ENCODE assay signal across 24 cellular contexts in genomic region chr4:23040539-23040938, GRCh38.
"Had no signal": no experiment of that assay in that cellular context is flagged by ENCODE, and none has a peak within 500 bp of the region (broad histone marks: within the 10 kb centered on the region; RNA-seq: fewer than 3 reads in every experiment).

No MANE protein-coding gene starts in this region.

- H3K27ac Mint-ChIP-seq: activated naive CD8-positive, alpha-beta T cell; activated T-cell treated with anti-CD3 and anti-CD28 coated beads, Interleukin-2, amount 50 U/mL, for 72 hours; brain; effector memory CD8-positive, alpha-beta T cell; naive B cell; stimulated activated naive B cell treated with anti-CD40 and anti-IgM and Interleukin-4, amounts not matched to agents 10 μg/mL and 1 μg/mL and 100 μg/mL, for 72 hours; T-helper 2 cell treated with Interferon-gamma antibody and Interleukin-4, amounts not matched to agents 5 μg/mL and 100 μg/mL, for 36 hours had no signal

- ATAC-seq: activated T-cell treated with anti-CD3 and anti-CD28 coated beads, Interleukin-2, amount 50 U/mL, for 72 hours; effector memory CD8-positive, alpha-beta T cell; esophagus mucosa; left lung; stimulated activated naive B cell treated with anti-CD40 and anti-IgM and Interleukin-4, amounts not matched to agents 10 μg/mL and 1 μg/mL and 100 μg/mL, for 72 hours had no signal

- H3K27me3 ChIP-seq: left lung, right atrium auricular region, stomach, thyroid gland had no signal

- H3K4me3 ChIP-seq: coronary artery, left lung, lung, mucosa of descending colon, right atrium auricular region, stomach, thyroid gland had no signal

- H3K4me3 Mint-ChIP-seq: activated naive CD8-positive, alpha-beta T cell; activated T-cell treated with anti-CD3 and anti-CD28 coated beads, Interleukin-2, amount 50 U/mL, for 72 hours; brain; effector memory CD8-positive, alpha-beta T cell; naive B cell; stimulated activated naive B cell treated with anti-CD40 and anti-IgM and Interleukin-4, amounts not matched to agents 10 μg/mL and 1 μg/mL and 100 μg/mL, for 72 hours; T-helper 2 cell treated with Interferon-gamma antibody and Interleukin-4, amounts not matched to agents 5 μg/mL and 100 μg/mL, for 36 hours had no signal

- H3K27me3 Mint-ChIP-seq: activated naive CD8-positive, alpha-beta T cell; effector memory CD8-positive, alpha-beta T cell; naive B cell; stimulated activated naive B cell treated with anti-CD40 and anti-IgM and Interleukin-4, amounts not matched to agents 10 μg/mL and 1 μg/mL and 100 μg/mL, for 72 hours had no signal

- H3K36me3 Mint-ChIP-seq: activated naive CD8-positive, alpha-beta T cell; brain; naive B cell; stimulated activated naive B cell treated with anti-CD40 and anti-IgM and Interleukin-4, amounts not matched to agents 10 μg/mL and 1 μg/mL and 100 μg/mL, for 72 hours had no signal

- H3K4me1 ChIP-seq: left lung, right atrium auricular region, stomach, thyroid gland had no signal

- H3K9me3 Mint-ChIP-seq: brain; T-helper 2 cell treated with Interferon-gamma antibody and Interleukin-4, amounts not matched to agents 5 μg/mL and 100 μg/mL, for 36 hours had no signal

- H3K27ac ChIP-seq: coronary artery, left lung, right atrium auricular region, stomach, thyroid gland had no signal

- H3K4me1 Mint-ChIP-seq: naive B cell; stimulated activated naive B cell treated with anti-CD40 and anti-IgM and Interleukin-4, amounts not matched to agents 10 μg/mL and 1 μg/mL and 100 μg/mL, for 72 hours had no signal

- H3K9me3 ChIP-seq: left lung, mucosa of descending colon, right atrium auricular region, stomach, thyroid gland had no signal

- DNase-seq: activated CD4-positive, alpha-beta T cell treated with anti-CD3 and anti-CD28 coated beads for 4 hours; activated CD4-positive, alpha-beta T cell treated with anti-CD3 and anti-CD28 coated beads, Interleukin-2, amount 50 U/mL, for 4 hours; activated CD4-positive, CD25-positive, alpha-beta regulatory T cell; activated naive CD4-positive, alpha-beta T cell treated with Interleukin-2 at 50 U/mL for 16 hours; activated T-cell treated with anti-CD3 and anti-CD28 coated beads for 4 hours; activated T-cell treated with anti-CD3 and anti-CD28 coated beads, Interleukin-2, amount 50 U/mL, for 72 hours; effector memory CD8-positive, alpha-beta T cell; foreskin fibroblast; hippocampal formation; left lung; naive B cell; stimulated activated CD4-positive, alpha-beta T cell treated with anti-CD3 and anti-CD28 coated beads, Interleukin-15, amount 100 ng/mL, for 24 hours; stimulated activated CD4-positive, alpha-beta T cell treated with anti-CD3 and anti-CD28 coated beads, Interleukin-2, amount 100 ng/mL, for 24 hours; stimulated activated naive B cell treated with anti-CD40 and anti-IgM and Interleukin-4, amounts not matched to agents 10 μg/mL and 1 μg/mL and 100 μg/mL, for 72 hours; stomach; thyroid gland had no signal

- H3K36me3 ChIP-seq: left lung, right atrium auricular region, stomach, thyroid gland had no signal
